39 cellular contexts compared by ENCODE assay signal in genomic region chr1:53905509-53905908, GRCh38. TPM values are rescaled to one million over a fixed set of nuclear protein-coding genes. Genes with fewer than 3 reads are reported as not detected.
"Had no signal": no experiment of that assay in that cellular context is flagged by ENCODE, and none has a peak within 500 bp of the region (broad histone marks: within the 10 kb centered on the region; RNA-seq: fewer than 3 reads in every experiment).

No MANE protein-coding gene starts in this region.

- H3K4me3 ChIP-seq: MG63 had no signal

- H3K9me3 ChIP-seq: MG63 had no signal

- H3K27me3 ChIP-seq: MG63 had no signal

- DNase-seq: Karpas-422, Kasumi-1, MG63, MM.1S, MV-4-11, NCI-H1048, NCI-H1092, NCI-H1092 treated with DMSO at 0.1 percent for 48 hours, NCI-H1105, NCI-H1105 treated with DMSO at 0.1 percent for 48 hours, NCI-H1417, NCI-H1417 treated with DMSO at 0.1 percent for 48 hours, NCI-H1436, NCI-H1436 treated with DMSO at 0.1 percent for 48 hours, NCI-H146, NCI-H1694, NCI-H1694 treated with DMSO at 0.1 percent for 48 hours, NCI-H187, NCI-H187 treated with DMSO at 0.1 percent for 48 hours, NCI-H1930, NCI-H2029, NCI-H2029 treated with DMSO at 0.1 percent for 48 hours, NCI-H2081, NCI-H2081 treated with DMSO at 0.1 percent for 48 hours, NCI-H2107, NCI-H2171, NCI-H2171 treated with DMSO at 0.1 percent for 48 hours, NCI-H2227 treated with DMSO at 0.1 percent for 48 hours, NCI-H226, NCI-H345, NCI-H446, NCI-H446 treated with DMSO at 0.1 percent for 48 hours, NCI-H510A, NCI-H510A treated with DMSO at 0.1 percent for 48 hours, NCI-H524 had no signal

- H3K36me3 ChIP-seq: MG63 had no signal

RNA-seq across cellular contexts. Expression of gene DIO1, which starts 11.5 kb away (rescaled TPM):
- total RNA-seq: LHCN-M2, M059J, MCF 10A, NCI-H460 had no signal
